ENCODE assay signal across 8 cellular contexts in genomic region chr12:121095544-121096198, GRCh38. TPM values are rescaled to one million over a fixed set of nuclear protein-coding genes. Genes with fewer than 3 reads are reported as not detected.
DNase-seq lines count a peak whose midpoint lies in the region; ATAC-seq and TF ChIP-seq lines count a peak whose summit lies in the region.

No MANE protein-coding gene starts in this region.

- H3K4me1 ChIP-seq in tibial artery: peaks cover 0 to 8% (median 5%) of the 10 kb centered on the region in 4 donors

- no peaks in the 10 kb centered on the region for H3F3A ChIP-seq in SU-DHL-6 (ENCODE audit: insufficient read depth)

- H3K36me3 Mint-ChIP-seq in activated naive CD8-positive, alpha-beta T cell treated with anti-CD3 and anti-CD28 coated beads, Interleukin-2, amount 10 ng/mL, durations not matched to agents 7 days and 5 days: peaks cover 5% of the 10 kb centered on the region

- H3K4me3 Mint-ChIP-seq in activated naive CD8-positive, alpha-beta T cell treated with anti-CD3 and anti-CD28 coated beads, Interleukin-2, amount 10 ng/mL, durations not matched to agents 7 days and 5 days: peak overlapping the region; percentile 92

- peak; percentile 90 for TF ChIP-seq CTCF in AG04449 (IDR thresholded peaks at IDR 0.05; ENCODE audit: insufficient read depth, low read length, missing control alignments)
- TF ChIP-seq CTCF in GM20000 (IDR thresholded peaks at IDR 0.05; ENCODE audit: extremely low read depth, missing control alignments): peak; percentile 76
- TF ChIP-seq CTCF in SU-DHL-6 (IDR thresholded peaks at IDR 0.05; ENCODE audit: insufficient read depth, low read length, poor library complexity, severe bottlenecking): peak; percentile 58
- TF ChIP-seq CTCF in tibial artery (IDR thresholded peaks at IDR 0.05): peak; percentile 60 to 72

- CTCF ChIA-PET in AG04449 (lab: Yijun Ruan, JAX): interaction anchor here (0.8 to 5.6 kb wide), 10 partner anchors 10 to 513 kb away, joined by 3 to 36 read pairs (median 4); no protein-coding TSS in a partner anchor

- H3K27me3 Mint-ChIP-seq in activated naive CD8-positive, alpha-beta T cell treated with anti-CD3 and anti-CD28 coated beads, Interleukin-2, amount 10 ng/mL, durations not matched to agents 7 days and 5 days: peaks cover 8% of the 10 kb centered on the region

- peak; percentile 74 for ATAC-seq in activated naive CD8-positive, alpha-beta T cell treated with anti-CD3 and anti-CD28 coated beads, Interleukin-2, amount 10 ng/mL, durations not matched to agents 7 days and 5 days (ENCODE audit: low read depth)

- POLR2A ChIA-PET in AG04449 (lab: Yijun Ruan, JAX): no interaction called here
- POLR2A ChIA-PET in activated naive CD8-positive, alpha-beta T cell treated with anti-CD3 and anti-CD28 coated beads, Interleukin-2, amount 10 ng/mL, durations not matched to agents 7 days and 5 days (lab: Charles Lee): interaction anchor here (0.5 to 2.2 kb wide), 3 partner anchors 9 to 35 kb away, joined by 3 to 10 read pairs (median 6); no protein-coding TSS in a partner anchor

- no peak overlapping the region for H2AFZ ChIP-seq in SU-DHL-6 (ENCODE audit: low read depth, low read length, severe bottlenecking)

- peak overlapping the region; percentile 89 for H3K27ac Mint-ChIP-seq in activated naive CD8-positive, alpha-beta T cell treated with anti-CD3 and anti-CD28 coated beads, Interleukin-2, amount 10 ng/mL, durations not matched to agents 7 days and 5 days

- no peaks in the 10 kb centered on the region for H3K9me3 ChIP-seq in SU-DHL-6 (ENCODE audit: insufficient read depth, low read length)
- peaks cover 0 to 11% (median 0%) of the 10 kb centered on the region in 3 donors for H3K9me3 ChIP-seq in tibial artery

- peaks cover 8% of the 10 kb centered on the region for H3K9me3 Mint-ChIP-seq in activated naive CD8-positive, alpha-beta T cell treated with anti-CD3 and anti-CD28 coated beads, Interleukin-2, amount 10 ng/mL, durations not matched to agents 7 days and 5 days

- intact Hi-C loops in cardiac septum (cut with DNase I) (loop anchor here (2.0 to 10.0 kb wide), 2 partner anchors 33 to 511 kb away; partner anchors contain the start of gene POP5), tibial artery (cut with DNase I; ENCODE audit: low total_unique reads) (no loop called here)

- peaks cover 31% of the 10 kb centered on the region for H3K4me1 Mint-ChIP-seq in activated naive CD8-positive, alpha-beta T cell treated with anti-CD3 and anti-CD28 coated beads, Interleukin-2, amount 10 ng/mL, durations not matched to agents 7 days and 5 days

- H3K27me3 ChIP-seq in SU-DHL-6 (ENCODE audit: low read length): no peaks in the 10 kb centered on the region
- H3K27me3 ChIP-seq in tibial artery: peaks cover 0 to 32% of the 10 kb centered on the region in 2 donors

- H3K4me2 ChIP-seq in SU-DHL-6 (ENCODE audit: low read depth, low read length, poor library complexity, severe bottlenecking): peak overlapping the region; percentile 33

- no peak overlapping the region for H3K27ac ChIP-seq in SU-DHL-6 (ENCODE audit: low read depth, low read length)
- no peak overlapping the region for H3K27ac ChIP-seq in tibial artery

- no peaks in the 10 kb centered on the region for H3K9me2 ChIP-seq in SU-DHL-6 (replicated peaks; ENCODE audit: insufficient read depth, low read length)

- DNase-seq in AG04449 (ENCODE audit: low read depth, low spot score) (no peak), GM20000 (ENCODE audit: low spot score) (peak; percentile 92), NAMALWA (ENCODE audit: low spot score) (peak; percentile 80), cardiac septum (ENCODE audit: low spot score) (peak; percentile 87), pons (ENCODE audit: low spot score) (peak; percentile 43), tibial artery (peak; percentile 60 to 80)
- DNase-seq in activated naive CD8-positive, alpha-beta T cell treated with anti-CD3 and anti-CD28 coated beads, Interleukin-2, amount 10 ng/mL, durations not matched to agents 7 days and 5 days: peak; percentile 84

- H3K79me2 ChIP-seq in SU-DHL-6 (ENCODE audit: insufficient read depth, low read length): no peaks in the 10 kb centered on the region

- H3K4me3 ChIP-seq in AG04449 (ENCODE audit: low read depth, low read length): peak overlapping the region; percentile 53
- no peak overlapping the region for H3K4me3 ChIP-seq in SU-DHL-6 (ENCODE audit: insufficient read depth, low read length, poor library complexity, severe bottlenecking)
- peak overlapping the region in 1 of 2 donors; percentile 34 for H3K4me3 ChIP-seq in tibial artery

- H3K36me3 ChIP-seq in SU-DHL-6 (ENCODE audit: low read length) (no peaks in the 10 kb centered on the region), tibial artery (no peaks in the 10 kb centered on the region)

- H3K9ac ChIP-seq in SU-DHL-6 (ENCODE audit: low read length): no peak overlapping the region

- no peaks in the 10 kb centered on the region for H4K20me1 ChIP-seq in SU-DHL-6 (ENCODE audit: low read depth, low read length)

RNA-seq across cellular contexts. Expression of gene P2RX7, which starts 37.0 kb away (rescaled TPM):
- total RNA-seq in activated naive CD8-positive, alpha-beta T cell treated with anti-CD3 and anti-CD28 coated beads, Interleukin-2, amount 10 ng/mL, durations not matched to agents 7 days and 5 days: 1 to 10 TPM; 6.6 to 7.0 TPM
- 0.65 TPM for total RNA-seq in cardiac septum

RNA-seq across cellular contexts. Expression of gene OASL, which starts 56.6 kb away (rescaled TPM):
- total RNA-seq in activated naive CD8-positive, alpha-beta T cell treated with anti-CD3 and anti-CD28 coated beads, Interleukin-2, amount 10 ng/mL, durations not matched to agents 7 days and 5 days: 10 to 100 TPM; 43.7 to 48.6 TPM
- 0.27 TPM for total RNA-seq in cardiac septum

Comparison
In these comparisons a context has a peak if more than half of its experiments do, and no peak if none do; other contexts are left out.
1. RNA of gene OASL, which starts 56.6 kb away (total RNA-seq): 43.7 to 48.6 TPM in activated naive CD8-positive, alpha-beta T cell treated with anti-CD3 and anti-CD28 coated beads, Interleukin-2, amount 10 ng/mL, durations not matched to agents 7 days and 5 days; 0.27 TPM in cardiac septum (single experiment); every median in the first group is over 10 times any median in the second.
2. Peak in every context shown above with its lines, with median percentiles within 50 percentile points of each other: CTCF ChIP-seq.